In genomic region chr2:241762933-241763369, GRCh38 we compare ENCODE assay signal across 1 cellular context.
TF ChIP-seq lines count a peak whose summit lies in the region.

No MANE protein-coding gene starts in this region.

TF ChIP-seq in GM12878, 131 proteins besides CTCF, POLR2A, EP300 and RAD21 (continued from another document):
- TF ChIP-seq ZBTB11 (CRISPR knock-in tag; IDR thresholded peaks at IDR 0.05) = no peak
- TF ChIP-seq EGR1 (IDR thresholded peaks at IDR 0.05; ENCODE audit: borderline replicate concordance in 1 of 2, low read depth in 2 of 2, low read length in 2 of 2) = no peak
- no peak for TF ChIP-seq ZZZ3 (IDR thresholded peaks at IDR 0.05; ENCODE audit: control insufficient read depth, insufficient read length, low read depth)
- no peak for TF ChIP-seq ZNF592 (IDR thresholded peaks at IDR 0.05)
- TF ChIP-seq POLR2AphosphoS5 (IDR thresholded peaks at IDR 0.05; ENCODE audit: low read length) = no peak
- peak; percentile 86; the same call in 1 of the 2 replicates for TF ChIP-seq ATF7 (IDR thresholded peaks at IDR 0.05; ENCODE audit: low read depth)
- no peak for TF ChIP-seq ATF3 (IDR thresholded peaks at IDR 0.05; ENCODE audit: borderline replicate concordance, extremely low read depth, low read depth, low read length)
- no peak for TF ChIP-seq ZBTB40 (IDR thresholded peaks at IDR 0.05; ENCODE audit: borderline replicate concordance)
- TF ChIP-seq FOXK2 (IDR thresholded peaks at IDR 0.05) = no peak
- TF ChIP-seq PRDM15 (CRISPR knock-in tag; IDR thresholded peaks at IDR 0.05) = no peak
- no peak for TF ChIP-seq RFX5 (IDR thresholded peaks at IDR 0.05; ENCODE audit: low read depth, low read length)
- TF ChIP-seq YBX1 (IDR thresholded peaks at IDR 0.05) = no peak
- TF ChIP-seq BCLAF1 (IDR thresholded peaks at IDR 0.05) = no peak
- no peak for TF ChIP-seq IRF4 (IDR thresholded peaks at IDR 0.05; ENCODE audit: low read depth, low read length)
- no peak for TF ChIP-seq CHD1 (IDR thresholded peaks at IDR 0.05; ENCODE audit: low read depth, low read length)
- no peak for TF ChIP-seq SMARCA5 (IDR thresholded peaks at IDR 0.05)
- peak; percentile 64 for TF ChIP-seq CREB1 (IDR thresholded peaks at IDR 0.05; ENCODE audit: low read depth)
- no peak for TF ChIP-seq ZNF384 (IDR thresholded peaks at IDR 0.05; ENCODE audit: borderline replicate concordance, low read depth, low read length)
- peak; percentile 77 for TF ChIP-seq GATAD2B (conservative IDR thresholded peaks at IDR 0.05; ENCODE audit: low read depth)
- peak; percentile 47; the same call in 1 of the 2 replicates for TF ChIP-seq JUNB (IDR thresholded peaks at IDR 0.05)
- no peak for TF ChIP-seq NFYA (IDR thresholded peaks at IDR 0.05; ENCODE audit: borderline replicate concordance, low read depth, low read length)
- no peak for TF ChIP-seq NR2C2 (IDR thresholded peaks at IDR 0.05; ENCODE audit: borderline replicate concordance, control insufficient read depth, insufficient read length, low read depth)
- TF ChIP-seq CEBPB (IDR thresholded peaks at IDR 0.05; ENCODE audit: borderline replicate concordance in 1 of 2, low read depth in 2 of 2, low read length in 2 of 2) = no peak
- no peak for TF ChIP-seq SP1 (IDR thresholded peaks at IDR 0.05; ENCODE audit: low read depth, low read length)
